In the genomic region with DNA sequence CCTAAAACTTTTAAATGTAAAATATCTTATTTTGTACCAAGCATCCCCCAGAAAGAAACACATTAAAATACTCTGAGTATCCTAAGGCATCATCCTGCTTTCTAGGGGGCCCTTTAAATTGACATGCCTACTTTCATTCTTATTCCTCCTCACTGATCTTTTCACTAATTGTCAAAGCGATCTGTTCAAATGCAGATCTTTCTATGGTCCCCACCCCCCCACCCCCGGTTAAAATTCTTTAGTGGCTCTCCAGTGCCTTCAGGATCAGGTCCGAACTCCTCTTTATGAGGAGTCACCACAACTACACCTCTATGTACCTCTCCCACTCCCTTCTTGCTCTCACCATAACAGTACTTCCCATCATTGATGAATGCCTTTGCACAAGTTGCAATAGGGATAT, we compare ENCODE assay signal across 17 cellular contexts.
"Had no signal": no experiment of that assay in that cellular context is flagged by ENCODE, and none has a peak within 500 bp of the region (broad histone marks: within the 10 kb centered on the region; RNA-seq: fewer than 3 reads in every experiment).

No MANE protein-coding gene starts in this region.

- H3K27ac ChIP-seq: foreskin keratinocyte, hepatocyte, right atrium auricular region, sigmoid colon, skin epidermis, stomach, thoracic aorta had no signal

- H3K4me1 ChIP-seq: foreskin keratinocyte, right atrium auricular region, sigmoid colon, stomach had no signal

- H3K27me3 ChIP-seq: foreskin keratinocyte, hepatocyte, right atrium auricular region, sigmoid colon, stomach had no signal

- H3K4me3 ChIP-seq: hepatocyte, right atrium auricular region, sigmoid colon, skin epidermis, stomach, thoracic aorta had no signal

- H3K9me3 ChIP-seq: right atrium auricular region, sigmoid colon, stomach, thoracic aorta had no signal

- DNase-seq: effector memory CD8-positive, alpha-beta T cell; erythroblast; foreskin keratinocyte; head of caudate nucleus; mammary epithelial cell; naive thymus-derived CD8-positive, alpha-beta T cell; posterior cingulate gyrus; sigmoid colon; stimulated activated CD4-positive, alpha-beta T cell treated with anti-CD3 and anti-CD28 coated beads, Interleukin-2, amount 100 ng/mL, for 24 hours; stimulated activated CD4-positive, alpha-beta T cell treated with anti-CD3 and anti-CD28 coated beads, Interleukin-4, amount 100 ng/mL, for 4 hours; stimulated activated naive CD4-positive, alpha-beta T cell; stomach; substantia nigra had no signal
